1 cellular context compared by ENCODE assay signal in genomic region chr5:180284161-180284560, GRCh38.
TF ChIP-seq lines count a peak whose summit lies in the region.

No MANE protein-coding gene starts in this region.

TF ChIP-seq in H1, 55 proteins besides CTCF, POLR2A, EP300 and RAD21:
- no peak for TF ChIP-seq ZNF274 (IDR thresholded peaks at IDR 0.05; ENCODE audit: borderline replicate concordance, extremely low read depth, low read length)
- no peak for TF ChIP-seq YY1 (IDR thresholded peaks at IDR 0.05; ENCODE audit: low read depth, low read length)
- no peak for TF ChIP-seq POLR2AphosphoS5 (IDR thresholded peaks at IDR 0.05; ENCODE audit: low read depth, low read length)
- TF ChIP-seq MAX (IDR thresholded peaks at IDR 0.05) = no peak
- TF ChIP-seq CREB1 (IDR thresholded peaks at IDR 0.05) = no peak
- no peak for TF ChIP-seq BCL11A (IDR thresholded peaks at IDR 0.05; ENCODE audit: low read depth in 2 of 2, low read length in 2 of 2)
- no peak for TF ChIP-seq SUZ12 (IDR thresholded peaks at IDR 0.05; ENCODE audit: low read length)
- no peak for TF ChIP-seq HDAC6 (IDR thresholded peaks at IDR 0.05; ENCODE audit: low read depth, low read length)
- no peak for TF ChIP-seq MAFK (IDR thresholded peaks at IDR 0.05; ENCODE audit: low read depth, low read length)
- TF ChIP-seq SP4 (IDR thresholded peaks at IDR 0.05; ENCODE audit: low read length) = no peak
- TF ChIP-seq ASH2L (IDR thresholded peaks at IDR 0.05; ENCODE audit: low read length) = no peak
- no peak for TF ChIP-seq GTF2F1 (IDR thresholded peaks at IDR 0.05; ENCODE audit: borderline replicate concordance, low read depth, low read length)
- no peak for TF ChIP-seq NRF1 (IDR thresholded peaks at IDR 0.05; ENCODE audit: low read depth, low read length)
- TF ChIP-seq RBBP5 (IDR thresholded peaks at IDR 0.05; ENCODE audit: borderline replicate concordance, low read depth, low read length) = no peak
- TF ChIP-seq SIN3A (conservative IDR thresholded peaks at IDR 0.05 in 1 of 2, IDR thresholded peaks at IDR 0.05 in 1 of 2; ENCODE audit: low read depth in 1 of 2, low read length in 2 of 2) = no peak
- TF ChIP-seq EGR1 (IDR thresholded peaks at IDR 0.05; ENCODE audit: borderline replicate concordance, low read depth, low read length) = no peak
- TF ChIP-seq EZH2 (IDR thresholded peaks at IDR 0.05; ENCODE audit: low read depth, low read length, severe bottlenecking) = no peak
- no peak for TF ChIP-seq RNF2 (IDR thresholded peaks at IDR 0.05; ENCODE audit: borderline replicate concordance, low read depth, low read length, missing control alignments, poor library complexity, severe bottlenecking)
